ENCODE assay signal across 7 cellular contexts in genomic region chr6:33781105-33781975, GRCh38. TPM values are rescaled to one million over a fixed set of nuclear protein-coding genes. Genes with fewer than 3 reads are reported as not detected.
DNase-seq lines count a peak whose midpoint lies in the region; ATAC-seq and TF ChIP-seq lines count a peak whose summit lies in the region.

No MANE protein-coding gene starts in this region.

- WGBS in H9 (ENCODE audit: extremely low coverage, insufficient read length, low lambda C conversion rate), result no CpG with 5 or more reads among the region's 16 CpGs

- H3K79me2 ChIP-seq in H9 (ENCODE audit: insufficient read depth, low read length), result peaks cover 5% of the 10 kb centered on the region; the same call in 1 of the 2 replicates

- H3K36me3 Mint-ChIP-seq in H9 (ENCODE audit: insufficient read depth in 1 of 3, low read depth in 3 of 3), result peaks cover 44 to 90% (median 89%) of the 10 kb centered on the region in 3 experiments

- H3K4me2 ChIP-seq in H9 (ENCODE audit: insufficient read depth, insufficient read length, low read length), result no peak overlapping the region

- peak overlapping the region; percentile 64 for H2BK5ac ChIP-seq in H9 (ENCODE audit: insufficient read length, low read length)

- H3K14ac ChIP-seq in H9 (ENCODE audit: insufficient read depth, low read length), result peak overlapping the region; percentile 54; the same call in 1 of the 2 replicates

- H2AFZ ChIP-seq in H9 (ENCODE audit: low read length), result no peak overlapping the region

- no peak overlapping the region for H3T11ph ChIP-seq in H9 (ENCODE audit: low read length)

- H2BK120ac ChIP-seq in H9 (ENCODE audit: low read depth, low read length, poor library complexity, severe bottlenecking), result no peak overlapping the region

- peaks cover 26% of the 10 kb centered on the region; the same call in 1 of the 2 replicates for H3K4me1 ChIP-seq in H9 (ENCODE audit: insufficient read depth, low read length)

- H4K8ac ChIP-seq in H9 (replicated peaks; ENCODE audit: insufficient read length, low read depth, low read length), result no peak overlapping the region

- no peak overlapping the region for H2AK5ac ChIP-seq in H9 (ENCODE audit: insufficient read length, low read length)

- peaks cover 73 to 75% of the 10 kb centered on the region in 2 experiments for H3K4me1 Mint-ChIP-seq in H9

- peak overlapping the region; percentile 87 to 98 (median 97) for H3K27ac Mint-ChIP-seq in H9

- no peaks in the 10 kb centered on the region for H3K9me3 Mint-ChIP-seq in H9

- no peak overlapping the region for H3K23ac ChIP-seq in H9 (ENCODE audit: insufficient read length, low read depth, low read length)

- H3K4me3 Mint-ChIP-seq in H9, result peak overlapping the region; percentile 26 to 28; a peak in 4 of 5 replicates

- ATAC-seq in HG03439 (IDR thresholded peaks at IDR 0.05; ENCODE audit: unreplicated experiment) (no peak), HG02870 (IDR thresholded peaks at IDR 0.05; ENCODE audit: unreplicated experiment) (no peak)

- H3K9ac ChIP-seq in H9 (ENCODE audit: extremely low read depth, insufficient read length, low read length), result no peak overlapping the region

- H2BK12ac ChIP-seq in H9 (ENCODE audit: insufficient read length, low read depth, low read length), result peak overlapping the region; percentile 30

- no peak overlapping the region for H3K56ac ChIP-seq in H9 (ENCODE audit: insufficient read length, low read depth, low read length)

- peaks cover 3% of the 10 kb centered on the region for H3K79me1 ChIP-seq in H9 (ENCODE audit: insufficient read depth, low read depth, low read length, poor library complexity, severe bottlenecking)

- DNase-seq in H9 (peak; percentile 93), T1000 (lab: John Stamatoyannopoulos, UW) (peak; percentile 80), glomerular visceral epithelial cell (ENCODE audit: extremely low spot score) (peak; percentile 89), retinal pigment epithelial cell (ENCODE audit: low read depth) (peak; percentile 73), NCI-H1092 treated with DMSO at 0.1 percent for 48 hours (lab: John Stamatoyannopoulos, UW) (no peak)

- no peaks in the 10 kb centered on the region for H3K27me3 Mint-ChIP-seq in H9 (ENCODE audit: low read depth)

- no peaks in the 10 kb centered on the region for H3K27me3 ChIP-seq in H9 (ENCODE audit: insufficient read depth, low read length)

- peak overlapping the region; percentile 28 for H4K5ac ChIP-seq in H9 (ENCODE audit: insufficient read length, low read depth, low read length)

- no peaks in the 10 kb centered on the region for H4K20me1 ChIP-seq in H9 (ENCODE audit: control insufficient read depth, insufficient read depth, insufficient read length)

- H3K23me2 ChIP-seq in H9 (ENCODE audit: insufficient read length, low read depth, low read length, poor library complexity, severe bottlenecking), result no peaks in the 10 kb centered on the region

- TF ChIP-seq CTCF in H9 (conservative IDR thresholded peaks at IDR 0.05) (no peak), retinal pigment epithelial cell (conservative IDR thresholded peaks at IDR 0.05; ENCODE audit: low read depth, low read length) (no peak)

- H3K4ac ChIP-seq in H9 (ENCODE audit: low read depth, low read length), result no peak overlapping the region

- no peak overlapping the region for H3K4me3 ChIP-seq in retinal pigment epithelial cell (ENCODE audit: low read length)

- H2BK15ac ChIP-seq in H9 (ENCODE audit: low read depth, low read length), result no peak overlapping the region

- peak overlapping the region; percentile 20 for H3K27ac ChIP-seq in H9 (ENCODE audit: insufficient read length, low read depth, low read length)

- no peak overlapping the region for H2BK20ac ChIP-seq in H9 (ENCODE audit: low read depth, low read length, poor library complexity, severe bottlenecking)

- no peaks in the 10 kb centered on the region for H3K9me3 ChIP-seq in H9 (ENCODE audit: control insufficient read depth, low read depth, low read length)

- peak overlapping the region; percentile 7 for H4K91ac ChIP-seq in H9 (ENCODE audit: insufficient read length, low read depth, low read length)

- H3K18ac ChIP-seq in H9 (ENCODE audit: insufficient read length, low read depth, low read length), result peak overlapping the region; percentile 69

RNA-seq across cellular contexts. Expression of gene LEMD2, which starts 7.6 kb away (rescaled TPM):
- total RNA-seq in H9 (2021), result 82.0 and 91.8 TPM in 2 replicates

RNA-seq across cellular contexts. Expression of gene MLN, which starts 22.5 kb away (rescaled TPM):
- not detected in 2 replicates for total RNA-seq in H9 (2021)

RNA-seq across cellular contexts. Expression of gene IP6K3, which starts 34.6 kb away (rescaled TPM):
- 0.29 and 0.46 TPM in 2 replicates for total RNA-seq in H9 (2021)
